12 cellular contexts compared by ENCODE assay signal in genomic region chr4:37873383-37873782, GRCh38. TPM values are rescaled to one million over a fixed set of nuclear protein-coding genes. Genes with fewer than 3 reads are reported as not detected.
DNase-seq lines count a peak whose midpoint lies in the region; ATAC-seq and TF ChIP-seq lines count a peak whose summit lies in the region.
"Had no signal": no experiment of that assay in that cellular context is flagged by ENCODE, and none has a peak within 500 bp of the region (broad histone marks: within the 10 kb centered on the region; RNA-seq: fewer than 3 reads in every experiment).

No MANE protein-coding gene starts in this region.

- TF ChIP-seq CTCF in AG10803 (conservative IDR thresholded peaks at IDR 0.05; ENCODE audit: low read length) = no peak
- TF ChIP-seq CTCF in cardiac fibroblast (IDR thresholded peaks at IDR 0.05; ENCODE audit: low read depth, low read length) = no peak
- TF ChIP-seq CTCF in lung (IDR thresholded peaks at IDR 0.05; ENCODE audit: control extremely low read depth, extremely low read depth) = no peak

- H3K4me3 ChIP-seq in AG10803 (ENCODE audit: low read length) = no peak overlapping the region
- no peak overlapping the region for H3K4me3 ChIP-seq in cardiac fibroblast (replicated peaks in 1 of 2; ENCODE audit: low read depth in 2 of 2, low read length in 2 of 2)
- no peak overlapping the region for H3K4me3 ChIP-seq in lung

- DNase-seq in AG10803 (ENCODE audit: low read depth) (peak; percentile 13), M059J (ENCODE audit: low read depth) (peak; percentile 62), cardiac fibroblast (ENCODE audit: low read depth in 2 of 2) (peak; percentile 72 to 89), lung (ENCODE audit: low spot score) (no peak), amygdala (lab: John Stamatoyannopoulos, UW) (no peak), GF-D8 (lab: John Stamatoyannopoulos, UW) (no peak), G401 (ENCODE audit: low spot score) (no peak)
- DNase-seq in activated CD4-positive, alpha-beta T cell treated with anti-CD3 and anti-CD28 coated beads for 48 hours = no peak
- DNase-seq: activated naive CD4-positive, alpha-beta T cell treated with anti-CD3 and anti-CD28 coated beads for 36 hours; CD4-positive, CD25-positive, alpha-beta regulatory T cell; NK-92 treated with Interleukin-12 subunit alpha and Interleukin-12 subunit beta, amount 100 ng/mL, for 24 hours; WERI-Rb-1 had no signal

- WGBS in lung, 2 donors = 71 to 80% methylated on average over 1 of the region's 1 CpG

- peaks cover 0 to 2% of the 10 kb centered on the region in 2 donors for H3K4me1 ChIP-seq in lung (ENCODE audit: control insufficient read depth in 2 of 2, insufficient read depth in 2 of 2, low read length in 2 of 2)

- peaks cover 0 to 2% of the 10 kb centered on the region in 2 donors for H3K36me3 ChIP-seq in lung (ENCODE audit: control insufficient read depth in 2 of 2, insufficient read depth in 2 of 2, low read length in 2 of 2)
- H3K36me3 ChIP-seq: WERI-Rb-1 had no signal

- H3K27me3 ChIP-seq in lung (ENCODE audit: control insufficient read depth, insufficient read depth) = no peaks in the 10 kb centered on the region

- in situ Hi-C loops in G401 (cut with HindIII; ENCODE audit: low sequenced_read_pairs) = no loop called here

- ATAC-seq in lung (ENCODE audit: insufficient read depth, low FRiP score) = peak; percentile 83

- H3K27ac ChIP-seq in lung (ENCODE audit: low read depth in 1 of 2, low read length in 1 of 2) = peak overlapping the region in 1 of 2 donors; percentile 33
- H3K27ac ChIP-seq: WERI-Rb-1 had no signal

- H3K9me3 ChIP-seq in lung (ENCODE audit: control insufficient read depth in 2 of 2, insufficient read depth in 1 of 2, low read length in 1 of 2) = no peaks in the 10 kb centered on the region

RNA-seq across cellular contexts. Expression of gene TBC1D1, which starts 17.5 kb away (rescaled TPM):
- total RNA-seq in M059J (2014; rRNA removed; shearing (Covaris generic)) = 110 and 130 TPM in 2 replicates
- 10 to 100 TPM; 53.4 to 71.1 TPM for total RNA-seq in lung
- polyA plus RNA-seq in lung = 10 to 100 TPM; 23.6 to 34.3 TPM
- 53.3 and 85.5 TPM in 2 replicates for total RNA-seq in G401 (2014; rRNA removed; shearing (Covaris generic))

RNA-seq across cellular contexts. Expression of gene PGM2, which starts 46.9 kb away (rescaled TPM):
- total RNA-seq in M059J (2014; rRNA removed; shearing (Covaris generic)) = 36.9 and 51.9 TPM in 2 replicates
- 10 to 100 TPM; 22.5 to 28.9 TPM for total RNA-seq in lung
- polyA plus RNA-seq in lung = 10 to 100 TPM in 1 of 2 donors, 1 to 10 TPM in 1; 4.8 to 14.3 TPM
- total RNA-seq in G401 (2014; rRNA removed; shearing (Covaris generic)) = 38.0 and 40.1 TPM in 2 replicates

Comparison
In these comparisons a context has a peak if more than half of its experiments do, and no peak if none do; other contexts are left out.
1. DNase-seq: peak in AG10803 (single experiment), M059J (single experiment) and cardiac fibroblast (2 of 2); none in lung (single experiment), amygdala (0 of 56), GF-D8 (single experiment), G401 (single experiment) and activated CD4-positive, alpha-beta T cell treated with anti-CD3 and anti-CD28 coated beads for 48 hours (single experiment).